Comparison of ENCODE assay signal across 1 cellular context in the genomic region with DNA sequence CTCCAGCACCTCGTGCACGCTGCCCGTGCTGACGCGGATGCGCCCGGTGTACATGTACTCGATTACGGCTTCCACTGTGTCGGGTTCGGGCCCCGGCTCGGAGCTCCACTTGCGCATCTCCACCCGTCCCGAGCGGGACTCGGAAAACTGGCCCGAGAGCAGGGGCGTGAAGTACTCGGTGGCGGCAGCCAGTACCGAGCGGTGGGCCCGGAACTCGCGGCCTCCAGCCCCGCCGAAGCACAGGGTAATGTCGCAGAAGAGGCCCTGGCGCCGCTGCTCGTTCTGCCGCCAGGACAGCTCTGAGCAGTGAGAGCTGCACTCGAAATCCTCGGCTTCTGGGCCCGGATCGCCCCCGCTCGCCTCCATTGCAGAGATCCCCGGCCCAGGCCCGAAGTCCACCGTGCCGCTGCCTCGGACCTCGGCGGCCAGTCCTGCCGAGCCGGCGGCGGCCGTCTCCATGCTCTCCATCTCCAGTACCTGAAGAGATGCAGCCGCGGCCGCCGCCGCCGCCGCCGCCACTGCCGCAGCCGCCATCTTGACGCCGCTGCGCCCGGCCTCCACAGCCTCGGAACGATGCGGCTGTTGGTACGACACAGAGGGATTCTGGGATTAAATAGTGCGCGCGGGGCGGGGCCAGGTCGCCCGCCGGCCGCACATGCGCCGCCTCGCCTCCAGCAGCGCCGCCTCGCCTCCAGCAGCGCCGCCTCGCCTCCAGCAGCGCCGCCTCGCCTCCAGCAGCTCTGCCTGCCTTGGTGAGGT.
A peak's percentile ranks its signal among the peaks of the same experiment; 100 is the strongest.
TF ChIP-seq lines count a peak whose summit lies in the region.

A gene with protein sequence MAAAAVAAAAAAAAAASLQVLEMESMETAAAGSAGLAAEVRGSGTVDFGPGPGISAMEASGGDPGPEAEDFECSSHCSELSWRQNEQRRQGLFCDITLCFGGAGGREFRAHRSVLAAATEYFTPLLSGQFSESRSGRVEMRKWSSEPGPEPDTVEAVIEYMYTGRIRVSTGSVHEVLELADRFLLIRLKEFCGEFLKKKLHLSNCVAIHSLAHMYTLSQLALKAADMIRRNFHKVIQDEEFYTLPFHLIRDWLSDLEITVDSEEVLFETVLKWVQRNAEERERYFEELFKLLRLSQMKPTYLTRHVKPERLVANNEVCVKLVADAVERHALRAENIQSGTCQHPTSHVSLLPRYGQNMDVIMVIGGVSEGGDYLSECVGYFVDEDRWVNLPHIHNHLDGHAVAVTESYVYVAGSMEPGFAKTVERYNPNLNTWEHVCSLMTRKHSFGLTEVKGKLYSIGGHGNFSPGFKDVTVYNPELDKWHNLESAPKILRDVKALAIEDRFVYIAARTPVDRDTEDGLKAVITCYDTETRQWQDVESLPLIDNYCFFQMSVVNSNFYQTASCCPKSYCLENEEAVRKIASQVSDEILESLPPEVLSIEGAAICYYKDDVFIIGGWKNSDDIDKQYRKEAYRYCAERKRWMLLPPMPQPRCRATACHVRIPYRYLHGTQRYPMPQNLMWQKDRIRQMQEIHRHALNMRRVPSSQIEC (minus strand): TSS at position 587 of the 759 bp plus-strand sequence. CDS start 53 bp downstream, at position 534.

TF ChIP-seq in IMR-90, 13 proteins besides CTCF, POLR2A, EP300 and RAD21:
- TF ChIP-seq MXI1 (IDR thresholded peaks at IDR 0.05; ENCODE audit: borderline replicate concordance, low read depth, low read length) (peak; percentile 79; the same call in 1 of the 2 replicates), MAZ (IDR thresholded peaks at IDR 0.05; ENCODE audit: borderline replicate concordance, low read depth, low read length) (peak; percentile 63; the same call in 1 of the 2 replicates)
- TF ChIP-seq, protein P1, sequence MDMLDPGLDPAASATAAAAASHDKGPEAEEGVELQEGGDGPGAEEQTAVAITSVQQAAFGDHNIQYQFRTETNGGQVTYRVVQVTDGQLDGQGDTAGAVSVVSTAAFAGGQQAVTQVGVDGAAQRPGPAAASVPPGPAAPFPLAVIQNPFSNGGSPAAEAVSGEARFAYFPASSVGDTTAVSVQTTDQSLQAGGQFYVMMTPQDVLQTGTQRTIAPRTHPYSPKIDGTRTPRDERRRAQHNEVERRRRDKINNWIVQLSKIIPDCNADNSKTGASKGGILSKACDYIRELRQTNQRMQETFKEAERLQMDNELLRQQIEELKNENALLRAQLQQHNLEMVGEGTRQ (IDR thresholded peaks at IDR 0.05; ENCODE audit: low read depth, low read length): no peak; the same call in 1 of the 2 replicates
